ENCODE assay signal across 27 cellular contexts in genomic region chr6:149366237-149366921, GRCh38. TPM values are rescaled to one million over a fixed set of nuclear protein-coding genes. Genes with fewer than 3 reads are reported as not detected.
A peak's percentile ranks its signal among the peaks of the same experiment; 100 is the strongest.
DNase-seq lines count a peak whose midpoint lies in the region; ATAC-seq, FAIRE-seq and TF ChIP-seq lines count a peak whose summit lies in the region.
"Had no signal": no experiment of that assay in that cellular context is flagged by ENCODE, and none has a peak within 500 bp of the region (broad histone marks: within the 10 kb centered on the region; RNA-seq: fewer than 3 reads in every experiment).

No MANE protein-coding gene starts in this region.

- no peak overlapping the region for H3K27ac Mint-ChIP-seq in activated CD4-positive, alpha-beta T cell treated with anti-CD3 and anti-CD28 coated beads, Interleukin-2, amount 10 ng/mL, durations not matched to agents 7 days and 5 days
- H3K27ac Mint-ChIP-seq in activated T-helper 17 cell treated with anti-CD3 and anti-CD28 coated beads, Interleukin-2, amount 50 U/mL, for 72 hours: no peak overlapping the region
- H3K27ac Mint-ChIP-seq in endothelial cell (ENCODE audit: unreplicated experiment): no peak overlapping the region
- H3K27ac Mint-ChIP-seq: memory B cell, WTC11 had no signal

- H3K27ac ChIP-seq in trophoblast cell (ENCODE audit: low read depth, low read length): no peak overlapping the region
- H3K27ac ChIP-seq: A549, cardiac muscle cell, SK-N-MC had no signal

- peak; percentile 40 for DNase-seq in activated CD4-positive, alpha-beta T cell treated with anti-CD3 and anti-CD28 coated beads, Interleukin-2, amount 10 ng/mL, durations not matched to agents 7 days and 5 days
- no peak for DNase-seq in activated CD4-positive, alpha-beta T cell treated with anti-CD3 and anti-CD28 coated beads, Interleukin-2, amount 50 U/mL, for 4 hours
- DNase-seq in GM12891 (ENCODE audit: insufficient read length, low spot score) (no peak), trophoblast cell (no peak), endothelial cell (ENCODE audit: low spot score) (no peak)
- DNase-seq: activated gamma-delta T cell; amygdala; BE2C; erythroblast; foreskin fibroblast; GOT3; heart right ventricle; left colon; NCI-H524 treated with DMSO at 0.1 percent for 48 hours; RPMI8226; stimulated activated CD4-positive, alpha-beta T cell treated with anti-CD3 and anti-CD28 coated beads, Interleukin-12 subunit alpha, Interleukin-12 subunit beta, amount 100 ng/mL, for 4 hours; stimulated activated CD4-positive, alpha-beta T cell treated with anti-CD3 and anti-CD28 coated beads, Interleukin-4, amount 100 ng/mL, for 4 hours had no signal

- H3K9me3 ChIP-seq in trophoblast cell (ENCODE audit: insufficient read depth, low read depth, low read length): no peaks in the 10 kb centered on the region
- H3K9me3 ChIP-seq: A549, BE2C had no signal

- peaks cover 2 to 4% of the 10 kb centered on the region in 2 experiments for H3K36me3 ChIP-seq in trophoblast cell (ENCODE audit: control insufficient read depth in 1 of 2, insufficient read depth in 2 of 2, low read length in 2 of 2)
- H3K36me3 ChIP-seq: BE2C, cardiac muscle cell had no signal

- no peaks in the 10 kb centered on the region for H3K27me3 ChIP-seq in trophoblast cell (ENCODE audit: insufficient read depth, low read length)
- H3K27me3 ChIP-seq: BE2C, cardiac muscle cell, heart right ventricle had no signal

- TF ChIP-seq CTCF in endothelial cell (IDR thresholded peaks at IDR 0.05; ENCODE audit: unreplicated experiment): no peak

- no peak overlapping the region for H3K4me3 Mint-ChIP-seq in activated CD4-positive, alpha-beta T cell treated with anti-CD3 and anti-CD28 coated beads, Interleukin-2, amount 10 ng/mL, durations not matched to agents 7 days and 5 days
- H3K4me3 Mint-ChIP-seq in activated T-helper 17 cell treated with anti-CD3 and anti-CD28 coated beads, Interleukin-2, amount 50 U/mL, for 72 hours: no peak overlapping the region
- no peak overlapping the region for H3K4me3 Mint-ChIP-seq in endothelial cell (ENCODE audit: unreplicated experiment)
- H3K4me3 Mint-ChIP-seq: memory B cell, WTC11 had no signal

- no peak overlapping the region for H3K14ac ChIP-seq in trophoblast cell (ENCODE audit: low read length)

- no peak overlapping the region for H3K4me2 ChIP-seq in trophoblast cell (ENCODE audit: low read length)
- H3K4me2 ChIP-seq: A549 had no signal

- H3K9ac ChIP-seq in trophoblast cell (ENCODE audit: low read length): no peak overlapping the region

- no CpG with 5 or more reads among the region's 4 CpGs for WGBS in trophoblast cell (ENCODE audit: extremely low coverage, insufficient coverage, insufficient read length)

- H2BK120ac ChIP-seq in trophoblast cell (ENCODE audit: insufficient read depth, low read length, poor library complexity): no peak overlapping the region

- H3K4me1 Mint-ChIP-seq in activated CD4-positive, alpha-beta T cell treated with anti-CD3 and anti-CD28 coated beads, Interleukin-2, amount 10 ng/mL, durations not matched to agents 7 days and 5 days: peaks cover 49% of the 10 kb centered on the region
- H3K4me1 Mint-ChIP-seq in activated T-helper 17 cell treated with anti-CD3 and anti-CD28 coated beads, Interleukin-2, amount 50 U/mL, for 72 hours: peaks cover 41% of the 10 kb centered on the region
- H3K4me1 Mint-ChIP-seq in endothelial cell (ENCODE audit: unreplicated experiment): peaks cover 24% of the 10 kb centered on the region

- peaks cover 44% of the 10 kb centered on the region for H3K36me3 Mint-ChIP-seq in activated CD4-positive, alpha-beta T cell treated with anti-CD3 and anti-CD28 coated beads, Interleukin-2, amount 10 ng/mL, durations not matched to agents 7 days and 5 days (ENCODE audit: low read depth)
- H3K36me3 Mint-ChIP-seq in activated T-helper 17 cell treated with anti-CD3 and anti-CD28 coated beads, Interleukin-2, amount 50 U/mL, for 72 hours (ENCODE audit: low read depth): peaks cover 56% of the 10 kb centered on the region
- peaks cover 9% of the 10 kb centered on the region for H3K36me3 Mint-ChIP-seq in endothelial cell (ENCODE audit: low read depth, unreplicated experiment)
- H3K36me3 Mint-ChIP-seq: WTC11 had no signal

- no peak overlapping the region for H2BK5ac ChIP-seq in trophoblast cell (ENCODE audit: low read depth, low read length, poor library complexity)

- no peak overlapping the region for H4K91ac ChIP-seq in trophoblast cell (ENCODE audit: low read depth, low read length)

- FAIRE-seq in GM12891 (lab: Jason Lieb, UNC): peak; percentile 83
- FAIRE-seq: A549 had no signal

- no peak overlapping the region for H4K8ac ChIP-seq in trophoblast cell (ENCODE audit: low read depth, low read length)

- peaks cover 8% of the 10 kb centered on the region for H3K9me3 Mint-ChIP-seq in activated CD4-positive, alpha-beta T cell treated with anti-CD3 and anti-CD28 coated beads, Interleukin-2, amount 10 ng/mL, durations not matched to agents 7 days and 5 days
- peaks cover 4% of the 10 kb centered on the region for H3K9me3 Mint-ChIP-seq in activated T-helper 17 cell treated with anti-CD3 and anti-CD28 coated beads, Interleukin-2, amount 50 U/mL, for 72 hours
- no peaks in the 10 kb centered on the region for H3K9me3 Mint-ChIP-seq in endothelial cell (ENCODE audit: unreplicated experiment)
- H3K9me3 Mint-ChIP-seq: T-helper 2 cell treated with Interferon-gamma antibody and Interleukin-4, amounts not matched to agents 5 μg/mL and 100 μg/mL, for 36 hours; WTC11 had no signal

- H3K4me1 ChIP-seq in trophoblast cell (ENCODE audit: control insufficient read depth in 1 of 2, insufficient read depth in 2 of 2, low read length in 2 of 2): no peaks in the 10 kb centered on the region

- CTCF ChIA-PET in activated CD4-positive, alpha-beta T cell treated with anti-CD3 and anti-CD28 coated beads, Interleukin-2, amount 10 ng/mL, durations not matched to agents 7 days and 5 days (lab: Charles Lee): interaction anchor here (1.0 to 1.1 kb wide), 2 partner anchors 16 to 126 kb away, joined by 3 read pairs; no protein-coding TSS in a partner anchor

- no peak for TF ChIP-seq POLR2A in GM12891 (IDR thresholded peaks at IDR 0.05; ENCODE audit: low read depth, low read length)

- H4K12ac ChIP-seq in trophoblast cell (ENCODE audit: low read depth, low read length): no peak overlapping the region

- peaks cover 3% of the 10 kb centered on the region for H3K79me2 ChIP-seq in trophoblast cell (ENCODE audit: control insufficient read depth, insufficient read depth, low read length, poor library complexity)

- H3K79me1 ChIP-seq in trophoblast cell (ENCODE audit: low read length): no peaks in the 10 kb centered on the region

- POLR2A ChIA-PET in activated CD4-positive, alpha-beta T cell treated with anti-CD3 and anti-CD28 coated beads, Interleukin-2, amount 10 ng/mL, durations not matched to agents 7 days and 5 days (lab: Charles Lee): interaction anchor here (0.6 kb wide), 1 partner anchor 43 kb away, joined by 3 read pairs; no protein-coding TSS in a partner anchor

- peak; percentile 36 for ATAC-seq in activated T-helper 17 cell treated with anti-CD3 and anti-CD28 coated beads, Interleukin-2, amount 50 U/mL, for 72 hours (replicated peaks)
- ATAC-seq in GM19452 (IDR thresholded peaks at IDR 0.05; ENCODE audit: unreplicated experiment): no peak
- no peak for ATAC-seq in HG03469 (IDR thresholded peaks at IDR 0.05; ENCODE audit: unreplicated experiment)
- ATAC-seq: A549, heart right ventricle, left colon, WTC11 had no signal

- H2BK12ac ChIP-seq in trophoblast cell (ENCODE audit: low read length): no peak overlapping the region

- peak overlapping the region; percentile 53 for H3K4ac ChIP-seq in trophoblast cell (ENCODE audit: low read depth, low read length)

- no peak overlapping the region for H3K4me3 ChIP-seq in trophoblast cell (ENCODE audit: low read depth, low read length)
- H3K4me3 ChIP-seq: A549, cardiac muscle cell, heart right ventricle, SK-N-MC had no signal

- H3K18ac ChIP-seq in trophoblast cell (ENCODE audit: low read length): no peak overlapping the region

- H2AFZ ChIP-seq in trophoblast cell (ENCODE audit: insufficient read depth, low read length, poor library complexity): no peak overlapping the region

- no peaks in the 10 kb centered on the region for H3K27me3 Mint-ChIP-seq in activated CD4-positive, alpha-beta T cell treated with anti-CD3 and anti-CD28 coated beads, Interleukin-2, amount 10 ng/mL, durations not matched to agents 7 days and 5 days
- no peaks in the 10 kb centered on the region for H3K27me3 Mint-ChIP-seq in activated T-helper 17 cell treated with anti-CD3 and anti-CD28 coated beads, Interleukin-2, amount 50 U/mL, for 72 hours
- no peaks in the 10 kb centered on the region for H3K27me3 Mint-ChIP-seq in endothelial cell (ENCODE audit: unreplicated experiment)
- H3K27me3 Mint-ChIP-seq: memory B cell had no signal

- H2AK5ac ChIP-seq in trophoblast cell (ENCODE audit: low read length): no peak overlapping the region

- H3K23ac ChIP-seq in trophoblast cell (ENCODE audit: low read length): no peak overlapping the region

TF ChIP-seq in GM12891, 5 proteins besides CTCF, POLR2A, EP300 and RAD21:
- TF ChIP-seq PAX5 (IDR thresholded peaks at IDR 0.05; ENCODE audit: insufficient read depth, low read length, severe bottlenecking): no peak
- no peak for TF ChIP-seq SPI1 (IDR thresholded peaks at IDR 0.05; ENCODE audit: low read depth, low read length)
- TF ChIP-seq POU2F2 (IDR thresholded peaks at IDR 0.05; ENCODE audit: low read depth, low read length): no peak
- TF ChIP-seq POLR2AphosphoS5 (IDR thresholded peaks at IDR 0.05; ENCODE audit: low read depth, low read length): no peak
- TF ChIP-seq TAF1 (IDR thresholded peaks at IDR 0.05; ENCODE audit: low read depth, low read length): no peak

RNA-seq across cellular contexts. Expression of gene SUMO4, which starts 33.7 kb away (rescaled TPM):
- total RNA-seq in activated CD4-positive, alpha-beta T cell treated with anti-CD3 and anti-CD28 coated beads, Interleukin-2, amount 10 ng/mL, durations not matched to agents 7 days and 5 days: 10 to 100 TPM in 1 of 2 experiments, 1 to 10 TPM in 1; 7.9 to 10.2 TPM
- 0.17 TPM for polyA plus RNA-seq in GM12891 (2012; ENCODE audit: low read depth, missing spikeins)
- 10 to 100 TPM; 16.0 to 16.4 TPM for total RNA-seq in activated T-helper 17 cell treated with anti-CD3 and anti-CD28 coated beads, Interleukin-2, amount 50 U/mL, for 72 hours
- polyA plus RNA-seq in trophoblast cell (2013): 0.25 and 0.29 TPM in 2 replicates
- 4.8 TPM for total RNA-seq in endothelial cell (ENCODE audit: unreplicated experiment)
- polyA plus RNA-seq: urinary bladder had no signal

RNA-seq across cellular contexts. Expression of gene TAB2, which starts 48.9 kb away (rescaled TPM):
- total RNA-seq in activated CD4-positive, alpha-beta T cell treated with anti-CD3 and anti-CD28 coated beads, Interleukin-2, amount 10 ng/mL, durations not matched to agents 7 days and 5 days: 100 to 1,000 TPM; 126 to 154 TPM
- 17.2 TPM for polyA plus RNA-seq in GM12891 (2012; ENCODE audit: low read depth, missing spikeins)
- 100 to 1,000 TPM; 164 to 185 TPM for total RNA-seq in activated T-helper 17 cell treated with anti-CD3 and anti-CD28 coated beads, Interleukin-2, amount 50 U/mL, for 72 hours
- polyA plus RNA-seq in trophoblast cell (2013): 59.5 and 60.1 TPM in 2 replicates
- total RNA-seq in endothelial cell (ENCODE audit: unreplicated experiment): 105 TPM
